Comparison of ENCODE assay signal across 12 cellular contexts in the genomic region with DNA sequence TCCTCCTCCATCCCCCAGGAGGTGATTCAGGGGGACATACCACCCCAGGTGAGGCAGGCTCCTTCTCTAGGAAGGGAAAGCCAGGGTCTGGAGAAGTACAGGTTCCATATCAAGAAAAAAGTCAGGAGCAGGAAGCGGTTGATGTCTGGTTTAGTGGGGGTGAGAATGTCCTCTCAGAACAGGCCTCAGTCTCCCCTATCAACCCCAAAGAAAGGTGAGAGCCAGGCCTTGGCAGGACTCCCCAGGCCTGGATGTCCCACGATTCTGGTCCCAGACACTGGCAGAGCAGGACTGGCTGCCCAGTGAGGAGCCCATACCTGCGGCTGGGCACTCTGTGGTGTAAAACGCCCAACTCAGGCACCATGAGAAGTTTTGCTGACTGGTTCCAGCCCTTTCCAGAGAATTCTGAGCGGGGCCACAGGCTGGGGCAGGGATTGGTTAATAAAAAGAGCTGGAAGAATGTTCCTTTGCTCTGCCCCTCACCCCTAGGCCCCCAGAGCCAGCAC.
"Had no signal": no experiment of that assay in that cellular context is flagged by ENCODE, and none has a peak within 500 bp of the region (broad histone marks: within the 10 kb centered on the region; RNA-seq: fewer than 3 reads in every experiment).

No MANE protein-coding gene starts in this region.

- H3K27me3 ChIP-seq: colonic mucosa, foreskin keratinocyte, neutrophil, tibial artery had no signal

- H3K4me3 Mint-ChIP-seq: mesothelial cell of epicardium; stimulated activated effector memory CD8-positive, alpha-beta T cell treated with anti-CD3 and anti-CD28 coated beads, Interleukin-12 subunit alpha, Interleukin-12 subunit beta, amount 100 ng/mL, for 72 hours had no signal

- H3K36me3 Mint-ChIP-seq: mesothelial cell of epicardium; stimulated activated effector memory CD8-positive, alpha-beta T cell treated with anti-CD3 and anti-CD28 coated beads, Interleukin-12 subunit alpha, Interleukin-12 subunit beta, amount 100 ng/mL, for 72 hours had no signal

- ATAC-seq: activated CD4-positive, CD25-positive, alpha-beta regulatory T cell treated with anti-CD3 and anti-CD28 coated beads, Interleukin-2, amount 50 U/mL, for 24 hours; foreskin keratinocyte; stimulated activated effector memory CD8-positive, alpha-beta T cell treated with anti-CD3 and anti-CD28 coated beads, Interleukin-12 subunit alpha, Interleukin-12 subunit beta, amount 100 ng/mL, for 72 hours had no signal

- H3K4me1 ChIP-seq: colonic mucosa, foreskin keratinocyte, tibial artery had no signal

- H3K27ac Mint-ChIP-seq: mesothelial cell of epicardium; stimulated activated effector memory CD8-positive, alpha-beta T cell treated with anti-CD3 and anti-CD28 coated beads, Interleukin-12 subunit alpha, Interleukin-12 subunit beta, amount 100 ng/mL, for 72 hours had no signal

- H3K9me3 Mint-ChIP-seq: stimulated activated effector memory CD8-positive, alpha-beta T cell treated with anti-CD3 and anti-CD28 coated beads, Interleukin-12 subunit alpha, Interleukin-12 subunit beta, amount 100 ng/mL, for 72 hours had no signal

- H3K4me1 Mint-ChIP-seq: mesothelial cell of epicardium had no signal

- DNase-seq: activated CD4-positive, alpha-beta T cell treated with anti-CD3 and anti-CD28 coated beads, Interleukin-2, amount 50 U/mL, for 1 hour; activated naive CD4-positive, alpha-beta T cell treated with anti-CD3 and anti-CD28 coated beads, Interleukin-2, amount 50 U/mL, for 16 hours; colonic mucosa; effector CD4-positive, alpha-beta T cell; foreskin keratinocyte; kidney glomerular epithelial cell; tibial artery had no signal

- H3K4me3 ChIP-seq: colonic mucosa, SK-N-MC, tibial artery had no signal

- H3K9me3 ChIP-seq: colonic mucosa, neutrophil, tibial artery had no signal

- H3K36me3 ChIP-seq: colonic mucosa, neutrophil, tibial artery had no signal

- H3K27ac ChIP-seq: colonic mucosa, foreskin keratinocyte, neutrophil, SK-N-MC, tibial artery had no signal
